Comparison of ENCODE assay signal across 10 cellular contexts in genomic region chr11:45801723-45802315, GRCh38.
A peak's percentile ranks its signal among the peaks of the same experiment; 100 is the strongest.
DNase-seq lines count a peak whose midpoint lies in the region; ATAC-seq and TF ChIP-seq lines count a peak whose summit lies in the region.
"Had no signal": no experiment of that assay in that cellular context is flagged by ENCODE, and none has a peak within 500 bp of the region (broad histone marks: within the 10 kb centered on the region; RNA-seq: fewer than 3 reads in every experiment).

No MANE protein-coding gene starts in this region.

- peak overlapping the region; percentile 85 to 88 for H3K27ac ChIP-seq in mucosa of rectum (ENCODE audit: low read depth in 2 of 2, low read length in 2 of 2)
- H3K27ac ChIP-seq: C4-2B had no signal

- H3K9me3 ChIP-seq in mucosa of rectum (ENCODE audit: control insufficient read depth in 2 of 2, low read length in 2 of 2): no peaks in the 10 kb centered on the region

- H3K36me3 ChIP-seq in mucosa of rectum (ENCODE audit: control insufficient read depth in 2 of 2, insufficient read depth in 2 of 2, low read length in 2 of 2): peaks cover 0 to 8% of the 10 kb centered on the region in 2 donors

- H3K4me1 ChIP-seq in mucosa of rectum (ENCODE audit: control insufficient read depth in 2 of 2, insufficient read depth in 2 of 2, low read length in 2 of 2): peaks cover 32 to 38% of the 10 kb centered on the region in 2 donors

- TF ChIP-seq CTCF in cardiac fibroblast (IDR thresholded peaks at IDR 0.05; ENCODE audit: low read depth, low read length): no peak

- no peak for ATAC-seq in GM21381 (IDR thresholded peaks at IDR 0.05; ENCODE audit: unreplicated experiment)

- no peak overlapping the region for H3K4me3 ChIP-seq in cardiac fibroblast (replicated peaks in 1 of 2; ENCODE audit: low read depth in 2 of 2, low read length in 2 of 2)
- H3K4me3 ChIP-seq in mucosa of rectum (ENCODE audit: low read length in 2 of 2): no peak overlapping the region

- H3K27me3 ChIP-seq in mucosa of rectum (ENCODE audit: control insufficient read depth in 2 of 2, insufficient read depth in 2 of 2, low read length in 2 of 2): no peaks in the 10 kb centered on the region

- DNase-seq in EH (ENCODE audit: low read depth) (peak; percentile 39), NAMALWA (ENCODE audit: low spot score) (peak; percentile 38), cardiac fibroblast (ENCODE audit: low read depth in 2 of 2) (peak; percentile 26 to 44), SKM-1 (lab: John Stamatoyannopoulos, UW; ENCODE audit: unreplicated experiment) (no peak), GDM1 (lab: John Stamatoyannopoulos, UW) (no peak), NCI-H1694 treated with DMSO at 0.1 percent for 48 hours (lab: John Stamatoyannopoulos, UW) (no peak)
- DNase-seq: endodermal cell had no signal

- H3K9ac ChIP-seq in mucosa of rectum (ENCODE audit: low read depth in 1 of 2, low read length in 2 of 2): peak overlapping the region in 1 of 2 donors; percentile 62

Comparison
In these comparisons a context has a peak if more than half of its experiments do, and no peak if none do; other contexts are left out.
1. DNase-seq: peak in EH (single experiment), NAMALWA (single experiment) and cardiac fibroblast (2 of 2); none in SKM-1 (single experiment), GDM1 (single experiment) and NCI-H1694 treated with DMSO at 0.1 percent for 48 hours (single experiment).